Comparison of ENCODE assay signal across 14 cellular contexts in genomic region chr11:116162541-116163230, GRCh38.
DNase-seq lines count a peak whose midpoint lies in the region; ATAC-seq, FAIRE-seq and TF ChIP-seq lines count a peak whose summit lies in the region.
"Had no signal": no experiment of that assay in that cellular context is flagged by ENCODE, and none has a peak within 500 bp of the region (broad histone marks: within the 10 kb centered on the region; RNA-seq: fewer than 3 reads in every experiment).

No MANE protein-coding gene starts in this region.

- H3K9me1 ChIP-seq in K562 (ENCODE audit: control insufficient read depth, insufficient read depth, low read length) = no peaks in the 10 kb centered on the region

- no peak for TF ChIP-seq RAD21 in K562 (CRISPR knock-in tag; conservative IDR thresholded peaks at IDR 0.05 in 1 of 2, IDR thresholded peaks at IDR 0.05 in 1 of 2)

- no peak overlapping the region for H3K4me3 ChIP-seq in K562
- H3K4me3 ChIP-seq: ovary had no signal

- POLR2A ChIA-PET in K562 (lab: Yijun Ruan, JAX) = no interaction called here
- POLR2A ChIA-PET in RWPE1 (lab: Yijun Ruan, JAX; ENCODE audit: low non-redundant PET) = no interaction called here

- no peak for ATAC-seq in K562
- no peak for ATAC-seq in GM21576 (IDR thresholded peaks at IDR 0.05; ENCODE audit: unreplicated experiment)
- ATAC-seq: stimulated activated memory B cell treated with anti-CD40 and anti-IgM and Interleukin-4, amounts not matched to agents 10 μg/mL and 1 μg/mL and 100 μg/mL, for 72 hours had no signal

- H3K79me2 ChIP-seq in K562 (ENCODE audit: control insufficient read depth, insufficient read depth, low read length) = no peaks in the 10 kb centered on the region

- H3K4me1 ChIP-seq in K562 (replicated peaks in 1 of 2; ENCODE audit: control insufficient read depth in 2 of 2, insufficient read depth in 2 of 2, low read length in 2 of 2) = no peaks in the 10 kb centered on the region

- H2AFZ ChIP-seq in K562 (ENCODE audit: low read depth, low read length) = no peak overlapping the region

- no peaks in the 10 kb centered on the region for H3K36me3 ChIP-seq in K562 (ENCODE audit: control insufficient read depth, insufficient read depth, low read length)
- H3K36me3 ChIP-seq: ovary had no signal

- CTCF ChIA-PET in K562 (lab: Yijun Ruan, JAX; ENCODE audit: low intra/inter-chr PET ratio) (no interaction called here), RWPE1 (lab: Yijun Ruan, JAX) (no interaction called here)

- H4K20me1 ChIP-seq in K562 (replicated peaks; ENCODE audit: control insufficient read depth, insufficient read depth, low read length) = no peaks in the 10 kb centered on the region; the same call in 1 of the 2 replicates

- TF ChIP-seq EP300 in K562 (IDR thresholded peaks at IDR 0.05; ENCODE audit: low read length) = no peak

- intact Hi-C loops in K562 (cut with micrococcal nuclease) = no loop called here

- no TSS peak for BruUV-seq in K562 (replicated peaks; lab: Mats Ljungman, UMichigan)

- in situ Hi-C loops in K562 (cut with MboI) = no loop called here

- TF ChIP-seq CTCF in K562 (IDR thresholded peaks at IDR 0.05 in 2 of 3, conservative IDR thresholded peaks at IDR 0.05 in 1 of 3; ENCODE audit: insufficient read depth in 2 of 3, low read depth in 1 of 3, low read length in 3 of 3) (no peak), RWPE1 (conservative IDR thresholded peaks at IDR 0.05; ENCODE audit: low read depth) (no peak)

- no peak overlapping the region for H3K27ac ChIP-seq in K562 (ENCODE audit: extremely low read depth, low read depth, low read length)
- no peak overlapping the region for H3K27ac ChIP-seq in RWPE1
- H3K27ac ChIP-seq: ovary had no signal

- no peak overlapping the region for H3K9ac ChIP-seq in K562 (ENCODE audit: insufficient read depth in 1 of 2, low read depth in 2 of 2, low read length in 2 of 2)

- DNase-seq in DMS153 (lab: John Stamatoyannopoulos, UW) (peak; percentile 89), NCI-H146 (lab: John Stamatoyannopoulos, UW) (peak; percentile 97), K562 (ENCODE audit: extremely low read depth in 1 of 4, low spot score in 3 of 4) (no peak), lung microvascular endothelial cell (ENCODE audit: low read depth in 2 of 2) (peak; percentile 53 to 55), RKO (ENCODE audit: low spot score) (no peak), RWPE1 (ENCODE audit: low spot score) (no peak)
- no peak for DNase-seq in stimulated activated CD4-positive, alpha-beta T cell treated with anti-CD3 and anti-CD28 coated beads, Interleukin-2, amount 100 ng/mL, for 24 hours
- DNase-seq: activated CD8-positive, alpha-beta memory T cell treated with anti-CD3 and anti-CD28 coated beads for 24 hours; activated naive CD4-positive, alpha-beta T cell treated with anti-CD3 and anti-CD28 coated beads, Interleukin-2, amount 50 U/mL, for 16 hours; kidney glomerular epithelial cell; ovary; stimulated activated CD4-positive, alpha-beta T cell treated with anti-CD3 and anti-CD28 coated beads, Interleukin-1b, Interleukin-23, amount 100 ng/mL, for 48 hours had no signal

- no peak for TF ChIP-seq POLR2A in K562 (conservative IDR thresholded peaks at IDR 0.05)

- H3K4me2 ChIP-seq in K562 (ENCODE audit: insufficient read depth, low read length) = no peak overlapping the region

- WGBS in K562 (ENCODE audit: insufficient coverage, low coverage, missing lambda C conversion rate) = under 1% methylated on average over 18 of the region's 20 CpGs

- H3K9me3 ChIP-seq in K562 (replicated peaks; ENCODE audit: control insufficient read depth, insufficient read depth, low read depth, low read length) = no peaks in the 10 kb centered on the region
- H3K9me3 ChIP-seq: ovary had no signal

- FAIRE-seq in K562 (lab: Jason Lieb, UNC) = no peak

- no peaks in the 10 kb centered on the region; a peak in 1 of 5 replicates for H3K27me3 ChIP-seq in K562 (ENCODE audit: control insufficient read depth in 2 of 2, insufficient read depth in 2 of 2, low read length in 2 of 2)
- H3K27me3 ChIP-seq: ovary had no signal

TF ChIP-seq in K562, 482 proteins besides CTCF, POLR2A, EP300 and RAD21:
- TF ChIP-seq ZMIZ1 (IDR thresholded peaks at IDR 0.05; ENCODE audit: low read depth in 2 of 2, low read length in 2 of 2) = no peak
- TF ChIP-seq RFX1 (IDR thresholded peaks at IDR 0.05) = peak; percentile 84
TF ChIP-seq in K562: peak in this region for 1.

Comparison
In these comparisons a context has a peak if more than half of its experiments do, and no peak if none do; other contexts are left out.
1. DNase-seq: peak in DMS153 (single experiment), NCI-H146 (single experiment) and lung microvascular endothelial cell (2 of 2); none in K562 (0 of 4), stimulated activated CD4-positive, alpha-beta T cell treated with anti-CD3 and anti-CD28 coated beads, Interleukin-2, amount 100 ng/mL, for 24 hours (0 of 2), RKO (single experiment) and RWPE1 (single experiment).